8 cellular contexts compared by ENCODE assay signal in genomic region chr15:101008158-101009139, GRCh38.
DNase-seq lines count a peak whose midpoint lies in the region; ATAC-seq, FAIRE-seq and TF ChIP-seq lines count a peak whose summit lies in the region.

No MANE protein-coding gene starts in this region.

- H3K4me1 Mint-ChIP-seq in activated B cell treated with CpG ODN at 0.5 μM for 24 hours = peaks cover 23% of the 10 kb centered on the region

- TF ChIP-seq CTCF in activated B cell treated with CpG ODN at 0.5 μM for 24 hours (IDR thresholded peaks at IDR 0.05) (peak; percentile 62), kidney (IDR thresholded peaks at IDR 0.05; ENCODE audit: borderline replicate concordance, extremely low read depth, insufficient read depth) (peak; percentile 91)

- H3K27ac ChIP-seq in caudate nucleus (ENCODE audit: low read depth, low read length) (no peak overlapping the region), kidney (ENCODE audit: low read depth in 2 of 2, low read length in 2 of 2) (peak overlapping the region in 1 of 2 donors; percentile 63)

- POLR2A ChIA-PET in activated B cell treated with CpG ODN at 0.5 μM for 24 hours (lab: Charles Lee) = interaction anchor here (0.6 to 5.1 kb wide), 4 partner anchors 89 to 406 kb away, joined by 3 to 92 read pairs (median 3); partner anchors contain the start of genes ASB7, LINS1 and LRRK1

- peak overlapping the region; percentile 43 to 65 for H3K9ac ChIP-seq in kidney (ENCODE audit: low read length in 2 of 2)

- no peaks in the 10 kb centered on the region for H3K9me3 ChIP-seq in kidney (ENCODE audit: control insufficient read depth in 1 of 2, low read length in 2 of 2)

- H3K36me3 ChIP-seq in kidney (ENCODE audit: control insufficient read depth in 1 of 2, insufficient read depth in 2 of 2, low read length in 2 of 2) = no peaks in the 10 kb centered on the region

- intact Hi-C loops in activated B cell treated with CpG ODN at 0.5 μM for 24 hours (cut with micrococcal nuclease) (loop anchor here (1.0 to 5.0 kb wide), 6 partner anchors 36 to 1081 kb away; partner anchors contain the start of genes ADAMTS17 and TM2D3), kidney (cut with DNase I) (loop anchor here (5.0 to 10.0 kb wide), 2 partner anchors 91 to 384 kb away; partner anchors contain the start of gene LRRK1)

- no peak for FAIRE-seq in kidney (lab: Jason Lieb, UNC)

- CTCF ChIA-PET in activated B cell treated with CpG ODN at 0.5 μM for 24 hours (lab: Charles Lee) = interaction anchor here (0.7 to 10.7 kb wide), 22 partner anchors 8 to 386 kb away, joined by 3 to 543 read pairs (median 5); partner anchors contain the start of gene LRRK1

- peak overlapping the region; percentile 36 to 70 for H3K4me3 ChIP-seq in kidney (ENCODE audit: low read length in 2 of 2)

- H3K27ac Mint-ChIP-seq in activated B cell treated with CpG ODN at 0.5 μM for 24 hours = no peak overlapping the region

- peaks cover 4% of the 10 kb centered on the region for H3K9me3 Mint-ChIP-seq in activated B cell treated with CpG ODN at 0.5 μM for 24 hours

- no peaks in the 10 kb centered on the region for H3K27me3 Mint-ChIP-seq in activated B cell treated with CpG ODN at 0.5 μM for 24 hours

- H3K4me3 Mint-ChIP-seq in activated B cell treated with CpG ODN at 0.5 μM for 24 hours = peak overlapping the region; percentile 85

- peaks cover 0 to 9% of the 10 kb centered on the region in 2 donors for H3K4me1 ChIP-seq in kidney (ENCODE audit: control insufficient read depth in 1 of 2, insufficient read depth in 1 of 2, low read depth in 1 of 2, low read length in 2 of 2)

- peak; percentile 76 for DNase-seq in NK-92 treated with Interleukin-12 subunit alpha and Interleukin-12 subunit beta, amount 100 ng/mL, for 24 hours (lab: John Stamatoyannopoulos, UW)
- no peak for DNase-seq in NK-92 (lab: John Stamatoyannopoulos, UW; ENCODE audit: unreplicated experiment)
- DNase-seq in NCI-H2107 (lab: John Stamatoyannopoulos, UW) = peak; percentile 65
- DNase-seq in activated B cell treated with CpG ODN at 0.5 μM for 24 hours = peak; percentile 89
- DNase-seq in caudate nucleus (lab: John Stamatoyannopoulos, UW) = peak in 50 of 61 donors; percentile 8 to 82 (median 44)
- peak; percentile 94 for DNase-seq in kidney
- DNase-seq in stimulated activated CD4-positive, alpha-beta T cell treated with anti-CD3 and anti-CD28 coated beads, Interleukin-15, amount 100 ng/mL, for 1 hour (ENCODE audit: low read depth in 1 of 2, low spot score in 1 of 2) = peak; percentile 76 to 85

- peak; percentile 82 for ATAC-seq in HG03064 (IDR thresholded peaks at IDR 0.05; ENCODE audit: low read depth, unreplicated experiment)
- peak; percentile 96 for ATAC-seq in activated B cell treated with CpG ODN at 0.5 μM for 24 hours (ENCODE audit: low read depth)

- H3K36me3 Mint-ChIP-seq in activated B cell treated with CpG ODN at 0.5 μM for 24 hours (ENCODE audit: low read depth) = peaks cover 25% of the 10 kb centered on the region
